Comparison of ENCODE assay signal across 11 cellular contexts in genomic region chr3:71168961-71169411, GRCh38.
DNase-seq lines count a peak whose midpoint lies in the region; ATAC-seq lines count a peak whose summit lies in the region.
"Had no signal": no experiment of that assay in that cellular context is flagged by ENCODE, and none has a peak within 500 bp of the region (broad histone marks: within the 10 kb centered on the region; RNA-seq: fewer than 3 reads in every experiment).

No MANE protein-coding gene starts in this region.

- no peak for ATAC-seq in GM21526 (IDR thresholded peaks at IDR 0.05; ENCODE audit: low FRiP score, unreplicated experiment)
- ATAC-seq: sciatic nerve had no signal

- H3K27me3 ChIP-seq in skeletal muscle tissue (ENCODE audit: control insufficient read depth in 3 of 3, insufficient read depth in 3 of 3, low read length in 3 of 3), result no peaks in the 10 kb centered on the region

- H3K27ac ChIP-seq in SK-N-MC, result 0 out of 2 replicates have a peak overlapping the region, but pooled peaks have one; percentile 60
- H3K27ac ChIP-seq in skeletal muscle tissue (ENCODE audit: low read depth, low read length), result peak overlapping the region; percentile 39
- H3K27ac ChIP-seq: 22Rv1, RWPE1 had no signal

- H3K36me3 ChIP-seq in SK-N-MC (ENCODE audit: insufficient read depth, low read length) (no peaks in the 10 kb centered on the region), skeletal muscle tissue (ENCODE audit: control insufficient read depth in 3 of 3, insufficient read depth in 3 of 3, low read length in 3 of 3) (no peaks in the 10 kb centered on the region)

- peaks cover 0 to 7% (median 0%) of the 10 kb centered on the region in 3 donors for H3K4me1 ChIP-seq in skeletal muscle tissue (ENCODE audit: control insufficient read depth in 3 of 3, insufficient read depth in 3 of 3, low read length in 3 of 3)

- H3K4me3 ChIP-seq in SK-N-MC (no peak overlapping the region), skeletal muscle tissue (ENCODE audit: low read length in 3 of 3) (no peak overlapping the region)

- H3K9me3 ChIP-seq in SK-N-MC (ENCODE audit: low read depth, low read length), result no peaks in the 10 kb centered on the region
- no peaks in the 10 kb centered on the region for H3K9me3 ChIP-seq in skeletal muscle tissue (ENCODE audit: control insufficient read depth in 3 of 3, low read length in 3 of 3)

- H3K9ac ChIP-seq in SK-N-MC (ENCODE audit: insufficient read length), result no peak overlapping the region
- H3K9ac ChIP-seq in skeletal muscle tissue (ENCODE audit: low read depth in 1 of 3, low read length in 3 of 3), result no peak overlapping the region

- DNase-seq in DMS153 (lab: John Stamatoyannopoulos, UW), result peak; percentile 42
- DNase-seq in DMS153 treated with DMSO at 0.1 percent for 48 hours (lab: John Stamatoyannopoulos, UW; ENCODE audit: unreplicated experiment), result no peak
- DNase-seq in SK-N-MC (ENCODE audit: low read depth, low spot score), result no peak
- peak; percentile 71 for DNase-seq in left kidney (ENCODE audit: low read depth, low spot score)
- DNase-seq in activated CD4-positive, alpha-beta T cell treated with anti-CD3 and anti-CD28 coated beads, Interleukin-2, amount 50 U/mL, for 4 hours, result no peak
- no peak for DNase-seq in activated CD4-positive, alpha-beta T cell treated with anti-CD3 and anti-CD28 coated beads for 48 hours

Comparison
In these comparisons a context has a peak if more than half of its experiments do, and no peak if none do; other contexts are left out.
1. DNase-seq: peak in DMS153 (single experiment) and left kidney (single experiment); none in DMS153 treated with DMSO at 0.1 percent for 48 hours (single experiment), SK-N-MC (single experiment), activated CD4-positive, alpha-beta T cell treated with anti-CD3 and anti-CD28 coated beads, Interleukin-2, amount 50 U/mL, for 4 hours (0 of 2) and activated CD4-positive, alpha-beta T cell treated with anti-CD3 and anti-CD28 coated beads for 48 hours (single experiment).